In the genomic region with DNA sequence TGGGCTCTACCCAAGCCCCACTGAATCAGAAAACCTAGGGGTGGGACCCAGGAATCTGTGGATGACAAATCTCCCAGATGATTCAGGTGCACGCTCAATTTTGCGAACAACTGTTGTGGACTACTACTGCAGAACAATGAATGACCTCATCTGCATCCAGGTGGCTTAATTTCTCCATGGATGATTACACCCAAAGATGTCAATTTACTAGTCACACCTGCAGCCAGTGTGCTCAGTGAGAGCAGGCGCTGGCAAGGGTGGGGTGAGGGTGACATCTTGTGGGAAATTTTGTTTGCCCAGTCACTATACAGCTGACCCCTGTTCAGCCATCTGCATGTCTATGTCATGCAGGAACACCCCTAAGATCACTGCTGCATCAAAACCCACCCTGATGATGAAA, we compare ENCODE assay signal across 21 cellular contexts.
A peak's percentile ranks its signal among the peaks of the same experiment; 100 is the strongest.
DNase-seq lines count a peak whose midpoint lies in the region; ATAC-seq, FAIRE-seq and TF ChIP-seq lines count a peak whose summit lies in the region.
"Had no signal": no experiment of that assay in that cellular context is flagged by ENCODE, and none has a peak within 500 bp of the region (broad histone marks: within the 10 kb centered on the region; RNA-seq: fewer than 3 reads in every experiment).

No MANE protein-coding gene starts in this region.

- FAIRE-seq in small intestine (lab: Jason Lieb, UNC): no peak
- FAIRE-seq: keratinocyte had no signal

- H3K27ac ChIP-seq in RWPE1 (no peak overlapping the region), small intestine (ENCODE audit: low read depth in 1 of 2, low read length in 1 of 2) (no peak overlapping the region), left ventricle myocardium inferior (replicated peaks) (no peak overlapping the region)
- H3K27ac ChIP-seq: brain microvascular endothelial cell, dorsolateral prefrontal cortex, esophagus squamous epithelium, Peyer's patch had no signal

- DNase-seq in DMS53 treated with DMSO at 0.1 percent for 48 hours (lab: John Stamatoyannopoulos, UW; ENCODE audit: unreplicated experiment): peak; percentile 65
- peak; percentile 8 for DNase-seq in NCI-H187 treated with DMSO at 0.1 percent for 48 hours (lab: John Stamatoyannopoulos, UW)
- peak; percentile 59 for DNase-seq in NCI-H526 treated with DMSO at 0.1 percent for 48 hours (lab: John Stamatoyannopoulos, UW)
- peak; percentile 29 for DNase-seq in iPS-NIHi11 (ENCODE audit: low spot score)
- no peak for DNase-seq in RWPE1 (ENCODE audit: low spot score)
- no peak for DNase-seq in small intestine
- no peak for DNase-seq in activated naive CD8-positive, alpha-beta T cell treated with anti-CD3 and anti-CD28 coated beads, Interleukin-2, amount 50 U/mL, for 24 hours
- no peak for DNase-seq in left ventricle myocardium inferior
- DNase-seq: activated CD4-positive, alpha-beta memory T cell treated with anti-CD3 and anti-CD28 coated beads, Interleukin-2, amount 10 ng/mL, durations not matched to agents 7 days and 5 days; activated naive CD8-positive, alpha-beta T cell treated with anti-CD3 and anti-CD28 coated beads for 36 hours; activated T-cell treated with anti-CD3 and anti-CD28 coated beads, Interleukin-2, amount 50 U/mL, for 48 hours; brain microvascular endothelial cell; Calu3; dorsolateral prefrontal cortex; esophagus squamous epithelium; H7; NCI-H524 treated with DMSO at 0.1 percent for 48 hours; Peyer's patch; right cardiac atrium; stimulated activated CD4-positive, alpha-beta T cell treated with anti-CD3 and anti-CD28 coated beads, Interleukin-1b, Interleukin-23, amount 100 ng/mL, for 48 hours had no signal

- no peak overlapping the region for H3K27ac Mint-ChIP-seq in activated naive CD8-positive, alpha-beta T cell treated with anti-CD3 and anti-CD28 coated beads, Interleukin-2, amount 50 U/mL, for 24 hours
- H3K27ac Mint-ChIP-seq: activated CD4-positive, alpha-beta memory T cell treated with anti-CD3 and anti-CD28 coated beads, Interleukin-2, amount 10 ng/mL, durations not matched to agents 7 days and 5 days; activated naive CD8-positive, alpha-beta T cell treated with anti-CD3 and anti-CD28 coated beads for 36 hours had no signal

- no peaks in the 10 kb centered on the region for H3K27me3 Mint-ChIP-seq in activated naive CD8-positive, alpha-beta T cell treated with anti-CD3 and anti-CD28 coated beads, Interleukin-2, amount 50 U/mL, for 24 hours
- H3K27me3 Mint-ChIP-seq: activated CD4-positive, alpha-beta memory T cell treated with anti-CD3 and anti-CD28 coated beads, Interleukin-2, amount 10 ng/mL, durations not matched to agents 7 days and 5 days had no signal

- no peak for ATAC-seq in activated naive CD8-positive, alpha-beta T cell treated with anti-CD3 and anti-CD28 coated beads, Interleukin-2, amount 50 U/mL, for 24 hours
- ATAC-seq: right cardiac atrium had no signal

- H3K9me3 ChIP-seq in small intestine (ENCODE audit: control insufficient read depth, low read depth) (no peaks in the 10 kb centered on the region), left ventricle myocardium inferior (replicated peaks) (no peaks in the 10 kb centered on the region)
- H3K9me3 ChIP-seq: esophagus squamous epithelium, Peyer's patch had no signal

- H3K27me3 ChIP-seq in small intestine (ENCODE audit: control insufficient read depth in 2 of 2, insufficient read depth in 2 of 2, low read length in 2 of 2) (no peaks in the 10 kb centered on the region), left ventricle myocardium inferior (ENCODE audit: low read depth) (no peaks in the 10 kb centered on the region)
- H3K27me3 ChIP-seq: brain microvascular endothelial cell, dorsolateral prefrontal cortex, esophagus squamous epithelium, Peyer's patch had no signal

- CTCF ChIA-PET in RWPE1 (lab: Yijun Ruan, JAX): interaction anchor here (1.2 kb wide), 1 partner anchor 21 kb away, joined by 3 read pairs; no protein-coding TSS in a partner anchor

- TF ChIP-seq CTCF in RWPE1 (conservative IDR thresholded peaks at IDR 0.05; ENCODE audit: low read depth) (no peak), left ventricle myocardium inferior (IDR thresholded peaks at IDR 0.05; ENCODE audit: borderline replicate concordance) (no peak)

- peaks cover 13% of the 10 kb centered on the region for H3K4me1 Mint-ChIP-seq in activated naive CD8-positive, alpha-beta T cell treated with anti-CD3 and anti-CD28 coated beads, Interleukin-2, amount 50 U/mL, for 24 hours
- H3K4me1 Mint-ChIP-seq: activated CD4-positive, alpha-beta memory T cell treated with anti-CD3 and anti-CD28 coated beads, Interleukin-2, amount 10 ng/mL, durations not matched to agents 7 days and 5 days; activated naive CD8-positive, alpha-beta T cell treated with anti-CD3 and anti-CD28 coated beads for 36 hours had no signal

- WGBS in small intestine, 3 donors: 77 to 89% (median 84%) methylated on average over 3 of the region's 3 CpGs

- intact Hi-C loops in left ventricle myocardium inferior (cut with micrococcal nuclease): no loop called here

- no peaks in the 10 kb centered on the region for H3K9me3 Mint-ChIP-seq in activated naive CD8-positive, alpha-beta T cell treated with anti-CD3 and anti-CD28 coated beads, Interleukin-2, amount 50 U/mL, for 24 hours
- H3K9me3 Mint-ChIP-seq: activated CD4-positive, alpha-beta memory T cell treated with anti-CD3 and anti-CD28 coated beads, Interleukin-2, amount 10 ng/mL, durations not matched to agents 7 days and 5 days; activated naive CD8-positive, alpha-beta T cell treated with anti-CD3 and anti-CD28 coated beads for 36 hours had no signal

- H3K36me3 Mint-ChIP-seq in activated naive CD8-positive, alpha-beta T cell treated with anti-CD3 and anti-CD28 coated beads, Interleukin-2, amount 50 U/mL, for 24 hours (ENCODE audit: low read depth): no peaks in the 10 kb centered on the region
- H3K36me3 Mint-ChIP-seq: activated naive CD8-positive, alpha-beta T cell treated with anti-CD3 and anti-CD28 coated beads for 36 hours had no signal

- H3K4me3 Mint-ChIP-seq in activated naive CD8-positive, alpha-beta T cell treated with anti-CD3 and anti-CD28 coated beads, Interleukin-2, amount 50 U/mL, for 24 hours: no peak overlapping the region
- H3K4me3 Mint-ChIP-seq: activated CD4-positive, alpha-beta memory T cell treated with anti-CD3 and anti-CD28 coated beads, Interleukin-2, amount 10 ng/mL, durations not matched to agents 7 days and 5 days; activated naive CD8-positive, alpha-beta T cell treated with anti-CD3 and anti-CD28 coated beads for 36 hours had no signal

- POLR2A ChIA-PET in RWPE1 (lab: Yijun Ruan, JAX; ENCODE audit: low non-redundant PET): no interaction called here

- H3K4me3 ChIP-seq in small intestine (ENCODE audit: low read depth in 1 of 2, low read length in 2 of 2) (no peak overlapping the region), left ventricle myocardium inferior (no peak overlapping the region)
- H3K4me3 ChIP-seq: dorsolateral prefrontal cortex, esophagus squamous epithelium, Peyer's patch had no signal

- H3K36me3 ChIP-seq in small intestine (ENCODE audit: control insufficient read depth in 2 of 2, insufficient read depth in 2 of 2, low read length in 2 of 2) (no peaks in the 10 kb centered on the region), left ventricle myocardium inferior (peaks cover 12% of the 10 kb centered on the region)
- H3K36me3 ChIP-seq: brain microvascular endothelial cell, Peyer's patch had no signal

- H3K4me1 ChIP-seq in small intestine (ENCODE audit: control insufficient read depth in 2 of 2, insufficient read depth in 1 of 2, low read depth in 1 of 2, low read length in 1 of 2) (no peaks in the 10 kb centered on the region), left ventricle myocardium inferior (peaks cover 11% of the 10 kb centered on the region)
- H3K4me1 ChIP-seq: esophagus squamous epithelium, Peyer's patch had no signal

Comparison
In these comparisons a context has a peak if more than half of its experiments do, and no peak if none do; other contexts are left out.
1. DNase-seq: peak in DMS53 treated with DMSO at 0.1 percent for 48 hours (single experiment), NCI-H187 treated with DMSO at 0.1 percent for 48 hours (single experiment), NCI-H526 treated with DMSO at 0.1 percent for 48 hours (single experiment) and iPS-NIHi11 (single experiment); none in RWPE1 (single experiment), small intestine (single experiment), activated naive CD8-positive, alpha-beta T cell treated with anti-CD3 and anti-CD28 coated beads, Interleukin-2, amount 50 U/mL, for 24 hours (single experiment) and left ventricle myocardium inferior (single experiment).